ENCODE assay signal across 8 cellular contexts in genomic region chr15:71372769-71373168, GRCh38.
A peak's percentile ranks its signal among the peaks of the same experiment; 100 is the strongest.
DNase-seq lines count a peak whose midpoint lies in the region; ATAC-seq and TF ChIP-seq lines count a peak whose summit lies in the region.
"Not testable (repeated sequence)": the region's sequence is repeated elsewhere in the genome, so short reads cannot be mapped to it uniquely, and the experiment has no call there.

No MANE protein-coding gene starts in this region.

- peak overlapping the region; percentile 81 for H3K27ac Mint-ChIP-seq in CD8-positive, alpha-beta T cell
- peak overlapping the region; percentile 58 for H3K27ac Mint-ChIP-seq in activated naive CD8-positive, alpha-beta T cell

- peak; percentile 26 for ATAC-seq in CD8-positive, alpha-beta T cell
- not testable (repeated sequence) for ATAC-seq in activated T-cell treated with anti-CD3 and anti-CD28 coated beads, Interleukin-2, amount 50 U/mL, for 4 hours; foreskin keratinocyte; thoracic aorta (ENCODE audit: insufficient number of reproducible peaks, low FRiP score, low read depth)
- peak in 1 of 2 donors; percentile 43 for ATAC-seq in lower lobe of right lung

- H3K4me1 Mint-ChIP-seq in CD8-positive, alpha-beta T cell (ENCODE audit: low read depth): peaks cover 23% of the 10 kb centered on the region
- peaks cover 39% of the 10 kb centered on the region for H3K4me1 Mint-ChIP-seq in activated T-cell treated with anti-CD3 and anti-CD28 coated beads, Interleukin-2, amount 50 U/mL, for 4 hours (ENCODE audit: low read depth)
- peaks cover 40% of the 10 kb centered on the region for H3K4me1 Mint-ChIP-seq in activated naive CD8-positive, alpha-beta T cell (ENCODE audit: low read depth)

- H3K4me3 ChIP-seq in CD8-positive, alpha-beta T cell (ENCODE audit: low read depth, low read length); SJSA1; lower lobe of right lung: not testable (repeated sequence)
- peak overlapping the region; percentile 34 for H3K4me3 ChIP-seq in thoracic aorta

- not testable (repeated sequence) for H3K9me3 Mint-ChIP-seq in CD8-positive, alpha-beta T cell; activated naive CD8-positive, alpha-beta T cell (ENCODE audit: low read depth)
- H3K9me3 Mint-ChIP-seq in activated T-cell treated with anti-CD3 and anti-CD28 coated beads, Interleukin-2, amount 50 U/mL, for 4 hours: peaks cover 15% of the 10 kb centered on the region

- intact Hi-C loops in CD8-positive, alpha-beta T cell (cut with DNase I, micrococcal nuclease); lower lobe of right lung (cut with DNase I): not testable (repeated sequence)

- DNase-seq in CD8-positive, alpha-beta T cell: peak in 5 of 7 experiments; percentile 7 to 61 (median 30)
- DNase-seq in SJSA1 (ENCODE audit: low read depth in 1 of 2, low spot score in 2 of 2); activated T-cell treated with anti-CD3 and anti-CD28 coated beads, Interleukin-2, amount 50 U/mL, for 4 hours; foreskin keratinocyte; thoracic aorta (ENCODE audit: low spot score): not testable (repeated sequence)
- DNase-seq in activated CD4-positive, alpha-beta T cell treated with anti-CD3 and anti-CD28 coated beads, Interleukin-2, amount 50 U/mL, for 1 hour: peak; percentile 11
- DNase-seq in lower lobe of right lung: peak; percentile 56

- H3K27ac ChIP-seq in CD8-positive, alpha-beta T cell (ENCODE audit: low read depth, low read length): not testable (repeated sequence)
- H3K27ac ChIP-seq in SJSA1: 0 out of 2 replicates have a peak overlapping the region, but pooled peaks have one; percentile 73
- peak overlapping the region; percentile 17 for H3K27ac ChIP-seq in foreskin keratinocyte
- H3K27ac ChIP-seq in lower lobe of right lung: peak overlapping the region; percentile 11
- peak overlapping the region; percentile 52 to 55 for H3K27ac ChIP-seq in thoracic aorta

- H3K4me1 ChIP-seq in CD8-positive, alpha-beta T cell (ENCODE audit: insufficient read depth, low read length): peaks cover 17% of the 10 kb centered on the region
- H3K4me1 ChIP-seq in SJSA1 (replicated peaks) (peaks cover 37% of the 10 kb centered on the region), lower lobe of right lung (peaks cover 30% of the 10 kb centered on the region), thoracic aorta (ENCODE audit: control insufficient read depth in 1 of 2, low read depth in 2 of 2) (peaks cover 12 to 29% of the 10 kb centered on the region in 2 donors)
- H3K4me1 ChIP-seq in foreskin keratinocyte: not testable (repeated sequence)

- POLR2A ChIA-PET in CD8-positive, alpha-beta T cell (lab: Charles Lee): not testable (repeated sequence)

- H3K36me3 Mint-ChIP-seq in CD8-positive, alpha-beta T cell: peaks cover 10% of the 10 kb centered on the region
- not testable (repeated sequence) for H3K36me3 Mint-ChIP-seq in activated T-cell treated with anti-CD3 and anti-CD28 coated beads, Interleukin-2, amount 50 U/mL, for 4 hours (ENCODE audit: insufficient read depth)
- peaks cover 11% of the 10 kb centered on the region for H3K36me3 Mint-ChIP-seq in activated naive CD8-positive, alpha-beta T cell

- CTCF ChIA-PET in CD8-positive, alpha-beta T cell (lab: Charles Lee): not testable (repeated sequence)

- H3K27me3 Mint-ChIP-seq in CD8-positive, alpha-beta T cell (ENCODE audit: low read depth); activated T-cell treated with anti-CD3 and anti-CD28 coated beads, Interleukin-2, amount 50 U/mL, for 4 hours (ENCODE audit: low read depth); activated naive CD8-positive, alpha-beta T cell: not testable (repeated sequence)

- not testable (repeated sequence) for TF ChIP-seq CTCF in CD8-positive, alpha-beta T cell (IDR thresholded peaks at IDR 0.05); foreskin keratinocyte (conservative IDR thresholded peaks at IDR 0.05); lower lobe of right lung (IDR thresholded peaks at IDR 0.05); thoracic aorta (IDR thresholded peaks at IDR 0.05)

- H3K4me3 Mint-ChIP-seq in CD8-positive, alpha-beta T cell: peak overlapping the region; percentile 26
- H3K4me3 Mint-ChIP-seq in activated T-cell treated with anti-CD3 and anti-CD28 coated beads, Interleukin-2, amount 50 U/mL, for 4 hours: peak overlapping the region; percentile 37
- peak overlapping the region; percentile 5 for H3K4me3 Mint-ChIP-seq in activated naive CD8-positive, alpha-beta T cell

- not testable (repeated sequence) for H3K36me3 ChIP-seq in CD8-positive, alpha-beta T cell (ENCODE audit: insufficient read depth, low read length); SJSA1; lower lobe of right lung; thoracic aorta

- H3K27me3 ChIP-seq in CD8-positive, alpha-beta T cell (ENCODE audit: insufficient read depth, low read length); SJSA1 (replicated peaks); foreskin keratinocyte; lower lobe of right lung (ENCODE audit: low read depth); thoracic aorta (replicated peaks; ENCODE audit: insufficient read depth): not testable (repeated sequence)

- H3K9me3 ChIP-seq in CD8-positive, alpha-beta T cell (ENCODE audit: low read length); SJSA1 (replicated peaks); lower lobe of right lung; thoracic aorta: not testable (repeated sequence)
